8 cellular contexts compared by ENCODE assay signal in the genomic region with DNA sequence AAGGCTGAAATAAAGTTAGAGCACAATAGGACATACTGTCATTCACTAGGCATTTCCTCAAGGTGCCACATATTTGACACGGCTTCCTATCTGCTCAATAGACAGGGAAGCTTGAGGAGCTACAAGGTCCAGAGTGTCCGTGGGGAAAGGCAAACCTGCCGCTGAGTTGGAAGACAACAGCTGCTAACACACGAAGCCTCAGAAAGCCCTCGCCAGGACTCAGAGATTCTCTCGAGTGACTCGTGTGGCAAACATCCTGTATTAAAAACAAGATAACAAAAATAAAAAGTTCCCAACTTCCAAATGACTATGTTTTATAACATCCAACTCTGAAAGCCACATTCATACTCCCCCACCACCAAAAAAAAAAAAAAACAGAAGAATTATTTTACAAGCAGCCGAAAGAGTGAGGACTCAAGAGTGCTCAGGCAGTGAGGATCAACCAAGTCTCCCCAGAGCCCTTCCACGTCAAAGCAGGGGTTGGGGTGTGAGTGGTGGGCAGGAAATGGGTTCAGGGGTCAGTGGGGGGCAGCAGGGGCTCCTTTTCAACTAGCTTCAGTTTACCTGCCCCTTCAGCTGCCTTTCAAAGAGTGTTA.
A peak's percentile ranks its signal among the peaks of the same experiment; 100 is the strongest.
DNase-seq lines count a peak whose midpoint lies in the region; ATAC-seq lines count a peak whose summit lies in the region.

No MANE protein-coding gene starts in this region.

- peaks cover 82% of the 10 kb centered on the region for H3K4me1 Mint-ChIP-seq in central memory CD8-positive, alpha-beta T cell
- peaks cover 70 to 78% of the 10 kb centered on the region in 2 donors for H3K4me1 Mint-ChIP-seq in natural killer cell treated with Interleukin-12 subunit alpha and Interleukin-12 subunit beta and Interleukin-15 and Interleukin-18, amount 100 ng/mL, for 72 hours (ENCODE audit: low read depth in 2 of 2)

- H3K4me3 ChIP-seq in MG63 = no peak overlapping the region

- peaks cover 28% of the 10 kb centered on the region for H3K36me3 ChIP-seq in MG63

- no peaks in the 10 kb centered on the region for H3K9me3 ChIP-seq in MG63

- no peaks in the 10 kb centered on the region for H3K27me3 ChIP-seq in MG63

- H3K9me3 Mint-ChIP-seq in central memory CD8-positive, alpha-beta T cell = no peaks in the 10 kb centered on the region
- no peaks in the 10 kb centered on the region for H3K9me3 Mint-ChIP-seq in natural killer cell treated with Interleukin-12 subunit alpha and Interleukin-12 subunit beta and Interleukin-15 and Interleukin-18, amount 100 ng/mL, for 72 hours

- peak; percentile 4 for ATAC-seq in central memory CD8-positive, alpha-beta T cell (replicated peaks; ENCODE audit: extremely low read depth, poor library complexity, severe bottlenecking)
- ATAC-seq in natural killer cell treated with Interleukin-12 subunit alpha and Interleukin-12 subunit beta and Interleukin-15 and Interleukin-18, amount 100 ng/mL, for 72 hours = no peak
- no peak for ATAC-seq in GM19035 (IDR thresholded peaks at IDR 0.05; ENCODE audit: unreplicated experiment)

- peak overlapping the region; percentile 98 for H3K27ac Mint-ChIP-seq in central memory CD8-positive, alpha-beta T cell (ENCODE audit: low read depth)
- H3K27ac Mint-ChIP-seq in natural killer cell treated with Interleukin-12 subunit alpha and Interleukin-12 subunit beta and Interleukin-15 and Interleukin-18, amount 100 ng/mL, for 72 hours = peak overlapping the region; percentile 82 to 83

- peak overlapping the region; percentile 72 for H3K4me3 Mint-ChIP-seq in central memory CD8-positive, alpha-beta T cell
- H3K4me3 Mint-ChIP-seq in natural killer cell treated with Interleukin-12 subunit alpha and Interleukin-12 subunit beta and Interleukin-15 and Interleukin-18, amount 100 ng/mL, for 72 hours = peak overlapping the region; percentile 81

- peaks cover 28% of the 10 kb centered on the region for H3K36me3 Mint-ChIP-seq in central memory CD8-positive, alpha-beta T cell (ENCODE audit: insufficient read depth)
- peaks cover 12% of the 10 kb centered on the region for H3K36me3 Mint-ChIP-seq in natural killer cell treated with Interleukin-12 subunit alpha and Interleukin-12 subunit beta and Interleukin-15 and Interleukin-18, amount 100 ng/mL, for 72 hours

- H3K27me3 Mint-ChIP-seq in central memory CD8-positive, alpha-beta T cell = no peaks in the 10 kb centered on the region
- H3K27me3 Mint-ChIP-seq in natural killer cell treated with Interleukin-12 subunit alpha and Interleukin-12 subunit beta and Interleukin-15 and Interleukin-18, amount 100 ng/mL, for 72 hours = no peaks in the 10 kb centered on the region

- DNase-seq in COLO829 (ENCODE audit: low spot score) (peak; percentile 43), MG63 (peak; percentile 50), NCI-H1694 (lab: John Stamatoyannopoulos, UW) (no peak), SHP77 (lab: John Stamatoyannopoulos, UW) (no peak), NCI-H69 (lab: John Stamatoyannopoulos, UW) (no peak)
- no peak for DNase-seq in central memory CD8-positive, alpha-beta T cell (ENCODE audit: low spot score in 2 of 2)
- DNase-seq in natural killer cell treated with Interleukin-12 subunit alpha and Interleukin-12 subunit beta and Interleukin-15 and Interleukin-18, amount 100 ng/mL, for 72 hours (ENCODE audit: low spot score) = no peak

Comparison
In these comparisons a context has a peak if more than half of its experiments do, and no peak if none do; other contexts are left out.
1. DNase-seq: peak in COLO829 (single experiment) and MG63 (single experiment); none in central memory CD8-positive, alpha-beta T cell (0 of 2), natural killer cell treated with Interleukin-12 subunit alpha and Interleukin-12 subunit beta and Interleukin-15 and Interleukin-18, amount 100 ng/mL, for 72 hours (single experiment), NCI-H1694 (single experiment), SHP77 (0 of 2) and NCI-H69 (single experiment).